ENCODE assay signal across 11 cellular contexts in the genomic region with DNA sequence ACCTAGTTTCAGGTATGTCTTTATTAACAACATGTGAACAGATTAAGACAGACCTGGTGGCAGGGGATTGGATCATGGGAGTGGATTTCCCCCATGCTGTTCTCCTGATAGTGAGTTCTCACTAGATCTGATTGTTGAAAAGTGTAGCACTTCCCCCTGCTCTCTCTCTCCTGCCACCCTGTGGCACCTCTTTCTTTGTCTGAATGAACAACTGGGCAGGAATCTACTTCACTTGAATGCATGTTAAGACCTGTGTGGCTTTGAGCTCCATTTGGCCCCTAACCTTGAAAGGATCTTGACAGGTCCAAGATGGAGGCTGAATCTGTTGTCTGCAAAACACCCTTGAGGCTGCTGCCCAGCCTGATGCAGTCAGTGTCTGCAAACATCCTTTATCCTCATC.
DNase-seq lines count a peak whose midpoint lies in the region; ATAC-seq, FAIRE-seq and TF ChIP-seq lines count a peak whose summit lies in the region.
"Had no signal": no experiment of that assay in that cellular context is flagged by ENCODE, and none has a peak within 500 bp of the region (broad histone marks: within the 10 kb centered on the region; RNA-seq: fewer than 3 reads in every experiment).

No MANE protein-coding gene starts in this region.

- no peaks in the 10 kb centered on the region for H3K36me3 ChIP-seq in BE2C
- H3K36me3 ChIP-seq: adrenal gland had no signal

- peak; percentile 87 for ATAC-seq in foreskin keratinocyte
- no peak for ATAC-seq in GM21786 (IDR thresholded peaks at IDR 0.05; ENCODE audit: unreplicated experiment)
- no peak for ATAC-seq in HG02840 (IDR thresholded peaks at IDR 0.05; ENCODE audit: low FRiP score, unreplicated experiment)
- ATAC-seq: stimulated activated naive CD8-positive, alpha-beta T cell treated with anti-CD3 and anti-CD28 coated beads, Interleukin-15, Interleukin-2, amounts not matched to agents 100 U/mL and 50 U/mL, for 24 hours had no signal

- FAIRE-seq in HTR-8/SVneo (lab: Jason Lieb, UNC), result no peak

- H3K27ac ChIP-seq in foreskin keratinocyte, result no peak overlapping the region
- H3K27ac ChIP-seq: adrenal gland had no signal

- H3K4me3 ChIP-seq in BE2C (ENCODE audit: low read depth, low read length), result no peak overlapping the region
- H3K4me3 ChIP-seq: adrenal gland had no signal

- H3K27me3 ChIP-seq in BE2C (no peaks in the 10 kb centered on the region), foreskin keratinocyte (no peaks in the 10 kb centered on the region)
- H3K27me3 ChIP-seq: adrenal gland had no signal

- TF ChIP-seq CTCF in BE2C (IDR thresholded peaks at IDR 0.05; ENCODE audit: low read depth, low read length) (peak; percentile 42), GM12873 (IDR thresholded peaks at IDR 0.05; ENCODE audit: insufficient read depth, low read depth, low read length, missing control alignments) (peak; percentile 26), foreskin keratinocyte (conservative IDR thresholded peaks at IDR 0.05) (peak; percentile 59)

- no peak for DNase-seq in BE2C
- peak; percentile 13 for DNase-seq in RKO (ENCODE audit: low spot score)
- peak; percentile 47 to 80 for DNase-seq in foreskin keratinocyte
- DNase-seq in HTR-8/SVneo (ENCODE audit: insufficient read length, low spot score), result no peak
- DNase-seq: adrenal gland; naive B cell; NCI-H1930; stimulated activated naive CD8-positive, alpha-beta T cell treated with anti-CD3 and anti-CD28 coated beads, Interleukin-15, Interleukin-2, amounts not matched to agents 100 U/mL and 50 U/mL, for 24 hours had no signal

- H3K4me1 ChIP-seq in BE2C (no peaks in the 10 kb centered on the region; the same call in 1 of the 2 replicates), foreskin keratinocyte (no peaks in the 10 kb centered on the region)
- H3K4me1 ChIP-seq: adrenal gland had no signal

- H3K9me3 ChIP-seq in BE2C, result no peaks in the 10 kb centered on the region
- H3K9me3 ChIP-seq: adrenal gland had no signal

Comparison
In these comparisons a context has a peak if more than half of its experiments do, and no peak if none do; other contexts are left out.
1. DNase-seq: peak in RKO (single experiment) and foreskin keratinocyte (2 of 2); none in BE2C (single experiment) and HTR-8/SVneo (single experiment).
2. Peak in every context shown above with its lines, with median percentiles within 50 percentile points of each other: CTCF ChIP-seq.